Comparison of ENCODE assay signal across 1 cellular context in the genomic region with DNA sequence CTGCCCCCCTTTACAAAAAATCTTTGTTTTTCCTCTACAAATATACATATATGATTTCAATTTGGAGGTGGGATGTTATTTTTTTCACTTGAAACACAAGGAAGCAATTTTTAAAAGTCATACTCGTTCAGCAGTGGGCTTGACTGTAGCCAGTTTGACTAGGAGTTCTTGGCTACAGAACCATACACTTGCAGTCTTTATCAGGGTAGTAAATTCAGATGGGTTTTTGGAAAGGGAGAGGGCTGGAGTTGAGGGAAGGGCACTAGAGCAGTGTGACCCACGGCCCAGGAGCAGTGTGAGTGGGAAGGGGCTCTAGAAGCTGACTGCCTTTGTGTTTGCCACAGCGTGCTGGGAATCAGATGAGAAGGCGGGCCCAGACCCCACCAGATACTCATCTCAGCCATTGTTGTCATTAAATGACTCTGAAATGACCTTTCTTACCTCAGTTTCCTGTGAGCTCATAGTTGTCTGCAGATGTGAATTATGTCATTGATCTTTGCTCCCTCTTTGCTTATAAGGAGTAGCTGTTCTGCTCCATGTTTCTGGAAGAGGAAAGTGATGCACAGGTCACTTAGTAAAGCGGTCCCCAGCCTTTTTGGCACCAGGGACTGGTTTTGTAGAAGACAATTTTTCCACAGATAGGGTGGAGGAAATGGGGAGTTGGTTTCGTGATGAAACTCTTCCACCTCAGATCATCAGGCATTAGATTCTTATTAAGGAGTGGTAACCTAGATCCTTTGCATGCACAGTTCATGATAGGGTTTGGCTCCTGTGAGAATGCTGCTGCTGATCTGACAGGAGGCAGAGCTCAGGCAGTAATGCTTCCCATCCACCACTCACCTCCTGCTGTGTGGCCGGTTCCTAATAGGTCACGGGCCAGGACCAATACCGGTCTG.
TF ChIP-seq lines count a peak whose summit lies in the region.

No MANE protein-coding gene starts in this region.

TF ChIP-seq in GM23338, 12 proteins besides CTCF, POLR2A, EP300 and RAD21 (continued from another document):
- TF ChIP-seq, protein P1, sequence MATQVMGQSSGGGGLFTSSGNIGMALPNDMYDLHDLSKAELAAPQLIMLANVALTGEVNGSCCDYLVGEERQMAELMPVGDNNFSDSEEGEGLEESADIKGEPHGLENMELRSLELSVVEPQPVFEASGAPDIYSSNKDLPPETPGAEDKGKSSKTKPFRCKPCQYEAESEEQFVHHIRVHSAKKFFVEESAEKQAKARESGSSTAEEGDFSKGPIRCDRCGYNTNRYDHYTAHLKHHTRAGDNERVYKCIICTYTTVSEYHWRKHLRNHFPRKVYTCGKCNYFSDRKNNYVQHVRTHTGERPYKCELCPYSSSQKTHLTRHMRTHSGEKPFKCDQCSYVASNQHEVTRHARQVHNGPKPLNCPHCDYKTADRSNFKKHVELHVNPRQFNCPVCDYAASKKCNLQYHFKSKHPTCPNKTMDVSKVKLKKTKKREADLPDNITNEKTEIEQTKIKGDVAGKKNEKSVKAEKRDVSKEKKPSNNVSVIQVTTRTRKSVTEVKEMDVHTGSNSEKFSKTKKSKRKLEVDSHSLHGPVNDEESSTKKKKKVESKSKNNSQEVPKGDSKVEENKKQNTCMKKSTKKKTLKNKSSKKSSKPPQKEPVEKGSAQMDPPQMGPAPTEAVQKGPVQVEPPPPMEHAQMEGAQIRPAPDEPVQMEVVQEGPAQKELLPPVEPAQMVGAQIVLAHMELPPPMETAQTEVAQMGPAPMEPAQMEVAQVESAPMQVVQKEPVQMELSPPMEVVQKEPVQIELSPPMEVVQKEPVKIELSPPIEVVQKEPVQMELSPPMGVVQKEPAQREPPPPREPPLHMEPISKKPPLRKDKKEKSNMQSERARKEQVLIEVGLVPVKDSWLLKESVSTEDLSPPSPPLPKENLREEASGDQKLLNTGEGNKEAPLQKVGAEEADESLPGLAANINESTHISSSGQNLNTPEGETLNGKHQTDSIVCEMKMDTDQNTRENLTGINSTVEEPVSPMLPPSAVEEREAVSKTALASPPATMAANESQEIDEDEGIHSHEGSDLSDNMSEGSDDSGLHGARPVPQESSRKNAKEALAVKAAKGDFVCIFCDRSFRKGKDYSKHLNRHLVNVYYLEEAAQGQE (IDR thresholded peaks at IDR 0.05; ENCODE audit: unreplicated experiment), result no peak
- no peak for TF ChIP-seq EZH2 (IDR thresholded peaks at IDR 0.05; ENCODE audit: low read depth, unreplicated experiment)
- TF ChIP-seq CREB1 (CRISPR knock-in tag; IDR thresholded peaks at IDR 0.05; ENCODE audit: low read depth), result no peak
- no peak for TF ChIP-seq NANOG (IDR thresholded peaks at IDR 0.05; ENCODE audit: borderline replicate concordance)
